ENCODE assay signal across 22 cellular contexts in genomic region chr9:136722969-136723356, GRCh38. TPM values are rescaled to one million over a fixed set of nuclear protein-coding genes. Genes with fewer than 3 reads are reported as not detected.
DNase-seq lines count a peak whose midpoint lies in the region; ATAC-seq and TF ChIP-seq lines count a peak whose summit lies in the region.
"Had no signal": no experiment of that assay in that cellular context is flagged by ENCODE, and none has a peak within 500 bp of the region (broad histone marks: within the 10 kb centered on the region; RNA-seq: fewer than 3 reads in every experiment).

No MANE protein-coding gene starts in this region.

- H3K9me3 Mint-ChIP-seq in stimulated activated effector memory CD8-positive, alpha-beta T cell treated with anti-CD3 and anti-CD28 coated beads, Interleukin-12 subunit alpha, Interleukin-12 subunit beta, amount 100 ng/mL, for 72 hours = no peaks in the 10 kb centered on the region
- H3K9me3 Mint-ChIP-seq: activated T-cell treated with anti-CD3 and anti-CD28 coated beads, Interleukin-2, amount 50 U/mL, for 72 hours had no signal

- no peak for TF ChIP-seq POLR2A in gastroesophageal sphincter (IDR thresholded peaks at IDR 0.05)

- H3K36me3 Mint-ChIP-seq in stimulated activated effector memory CD8-positive, alpha-beta T cell treated with anti-CD3 and anti-CD28 coated beads, Interleukin-12 subunit alpha, Interleukin-12 subunit beta, amount 100 ng/mL, for 72 hours = peaks cover 72% of the 10 kb centered on the region

- no CpG with 5 or more reads among the region's 24 CpGs for WGBS in gastroesophageal sphincter (ENCODE audit: low coverage in 1 of 2), 2 donors

- H3K4me3 Mint-ChIP-seq in stimulated activated effector memory CD8-positive, alpha-beta T cell treated with anti-CD3 and anti-CD28 coated beads, Interleukin-12 subunit alpha, Interleukin-12 subunit beta, amount 100 ng/mL, for 72 hours = no peak overlapping the region
- H3K4me3 Mint-ChIP-seq: activated T-cell treated with anti-CD3 and anti-CD28 coated beads, Interleukin-2, amount 50 U/mL, for 72 hours had no signal

- H3K9me3 ChIP-seq in left ventricle myocardium inferior (replicated peaks) (no peaks in the 10 kb centered on the region), mucosa of descending colon (no peaks in the 10 kb centered on the region), gastroesophageal sphincter (no peaks in the 10 kb centered on the region)

- no peak for TF ChIP-seq EP300 in gastroesophageal sphincter (IDR thresholded peaks at IDR 0.05)

- ATAC-seq in left cardiac atrium = no peak
- ATAC-seq in stimulated activated effector memory CD8-positive, alpha-beta T cell treated with anti-CD3 and anti-CD28 coated beads, Interleukin-12 subunit alpha, Interleukin-12 subunit beta, amount 100 ng/mL, for 72 hours = no peak
- no peak for ATAC-seq in mucosa of descending colon
- no peak for ATAC-seq in gastroesophageal sphincter
- ATAC-seq: activated T-cell treated with anti-CD3 and anti-CD28 coated beads, Interleukin-2, amount 50 U/mL, for 72 hours had no signal

- H3K27ac ChIP-seq in left ventricle myocardium inferior (replicated peaks) (peak overlapping the region; percentile 78), VCaP (peak overlapping the region; percentile 92; the same call in 1 of the 2 replicates), gastroesophageal sphincter (no peak overlapping the region)
- H3K27ac ChIP-seq: GM23248, parathyroid adenoma had no signal

- DNase-seq in left ventricle myocardium inferior (no peak), left cardiac atrium (no peak), HT1080 (ENCODE audit: low read depth) (peak; percentile 53), mucosa of descending colon (no peak), hippocampal formation (lab: John Stamatoyannopoulos, UW) (no peak)
- no peak for DNase-seq in stimulated activated effector memory CD8-positive, alpha-beta T cell treated with anti-CD3 and anti-CD28 coated beads, Interleukin-12 subunit alpha, Interleukin-12 subunit beta, amount 100 ng/mL, for 72 hours (ENCODE audit: low spot score in 2 of 2)
- DNase-seq: activated CD4-positive, alpha-beta T cell treated with anti-CD3 and anti-CD28 coated beads, Interleukin-2, amount 50 U/mL, for 1 hour; activated T-cell treated with anti-CD3 and anti-CD28 coated beads, Interleukin-2, amount 50 U/mL, for 72 hours; AML-193; central memory CD4-positive, alpha-beta T cell; GM23248; NCI-H2029; NCI-H69; SHP77 treated with DMSO at 0.1 percent for 48 hours; small intestine; stimulated activated naive CD4-positive, alpha-beta T cell treated with Interleukin-2 at 50 U/mL for 16 hours had no signal

- intact Hi-C loops in left ventricle myocardium inferior (cut with micrococcal nuclease) = no loop called here
- intact Hi-C loops in left cardiac atrium (cut with DNase I) = loop anchor here in 1 of 2 donors (5.0 kb wide), 1 partner anchor 46 kb away; no protein-coding TSS in a partner anchor
- intact Hi-C loops in mucosa of descending colon (cut with DNase I, micrococcal nuclease) = no loop called here

- H3K4me1 Mint-ChIP-seq in stimulated activated effector memory CD8-positive, alpha-beta T cell treated with anti-CD3 and anti-CD28 coated beads, Interleukin-12 subunit alpha, Interleukin-12 subunit beta, amount 100 ng/mL, for 72 hours = peaks cover 28% of the 10 kb centered on the region

- H3K27me3 ChIP-seq in left ventricle myocardium inferior (ENCODE audit: low read depth) (no peaks in the 10 kb centered on the region), gastroesophageal sphincter (no peaks in the 10 kb centered on the region)

- peaks cover 95% of the 10 kb centered on the region for H3K4me1 ChIP-seq in left ventricle myocardium inferior
- peaks cover 17% of the 10 kb centered on the region for H3K4me1 ChIP-seq in mucosa of descending colon (ENCODE audit: low read depth)
- H3K4me1 ChIP-seq in gastroesophageal sphincter = peaks cover 0 to 91% (median 47%) of the 10 kb centered on the region in 3 donors

- TF ChIP-seq CTCF in left ventricle myocardium inferior (IDR thresholded peaks at IDR 0.05; ENCODE audit: borderline replicate concordance) (no peak), VCaP (conservative IDR thresholded peaks at IDR 0.05) (no peak), mucosa of descending colon (IDR thresholded peaks at IDR 0.05) (no peak), gastroesophageal sphincter (IDR thresholded peaks at IDR 0.05) (no peak)

- H3K4me3 ChIP-seq in left ventricle myocardium inferior = no peak overlapping the region
- no peak overlapping the region for H3K4me3 ChIP-seq in mucosa of descending colon
- H3K4me3 ChIP-seq in gastroesophageal sphincter = no peak overlapping the region
- H3K4me3 ChIP-seq: GM23248 had no signal

- H3K36me3 ChIP-seq in left ventricle myocardium inferior = peaks cover 54% of the 10 kb centered on the region
- H3K36me3 ChIP-seq in mucosa of descending colon (ENCODE audit: low read depth) = no peaks in the 10 kb centered on the region
- H3K36me3 ChIP-seq in gastroesophageal sphincter = peaks cover 0 to 61% of the 10 kb centered on the region in 2 donors

- H3K27ac Mint-ChIP-seq in stimulated activated effector memory CD8-positive, alpha-beta T cell treated with anti-CD3 and anti-CD28 coated beads, Interleukin-12 subunit alpha, Interleukin-12 subunit beta, amount 100 ng/mL, for 72 hours = peak overlapping the region; percentile 43
- H3K27ac Mint-ChIP-seq: activated T-cell treated with anti-CD3 and anti-CD28 coated beads, Interleukin-2, amount 50 U/mL, for 72 hours had no signal

RNA-seq across cellular contexts. Expression of gene DIPK1B, which starts 10.6 kb away (rescaled TPM):
- 21.4 TPM for total RNA-seq in left ventricle myocardium inferior
- total RNA-seq in left cardiac atrium = 10 to 100 TPM; 23.2 to 35.2 TPM
- total RNA-seq in HT1080 (2014; rRNA removed; shearing (Covaris generic)) = 2.4 and 4.5 TPM in 2 replicates
- 0.47 and 0.62 TPM in 2 replicates for polyA plus RNA-seq in HT1080 (2015; cell fraction: cytosol; rRNA removed)
- 0.06 and 0.41 TPM in 2 replicates for polyA plus RNA-seq in HT1080 (2015; cell fraction: nucleus; rRNA removed)
- total RNA-seq in mucosa of descending colon = 1 to 10 TPM; 1.0 to 10.0 (median 2.9) TPM
- total RNA-seq in gastroesophageal sphincter = 10 to 100 TPM in 2 of 4 donors, 1 to 10 TPM in 2; 7.8 to 24.4 (median 11.2) TPM
- total RNA-seq: GM23248 had no signal
- polyA plus RNA-seq: GM23248 had no signal

RNA-seq across cellular contexts. Expression of gene LCN10, which starts 19.8 kb away (rescaled TPM):
- total RNA-seq in left ventricle myocardium inferior (9.6 TPM), left cardiac atrium (10 to 100 TPM in 1 of 2 donors, 1 to 10 TPM in 1; 9.3 to 20.1 TPM), mucosa of descending colon (1 to 10 TPM in 2 of 3 donors, under 1 TPM in 1; 0.12 to 5.1 (median 2.7) TPM), gastroesophageal sphincter (10 to 100 TPM in 2 of 4 donors, 1 to 10 TPM in 2; 3.9 to 16.5 (median 9.9) TPM)
- total RNA-seq in HT1080 (2014; rRNA removed; shearing (Covaris generic)) = not detected in 2 replicates
- polyA plus RNA-seq in HT1080 (2015; cell fraction: cytosol; rRNA removed) = 0.08 TPM in 2 replicates
- not detected in 2 replicates for polyA plus RNA-seq in HT1080 (2015; cell fraction: nucleus; rRNA removed)
- total RNA-seq: GM23248, M059J had no signal
- polyA plus RNA-seq: GM23248 had no signal

RNA-seq across cellular contexts. Expression of gene LCN6, which starts 25.4 kb away (rescaled TPM):
- 14.6 TPM for total RNA-seq in left ventricle myocardium inferior
- 10 to 100 TPM; 18.2 to 51.8 TPM for total RNA-seq in left cardiac atrium
- total RNA-seq in HT1080 (2014; rRNA removed; shearing (Covaris generic)) = not detected in 2 replicates
- polyA plus RNA-seq in HT1080 (2015; cell fraction: cytosol; rRNA removed) = not detected in 2 replicates
- polyA plus RNA-seq in HT1080 (2015; cell fraction: nucleus; rRNA removed) = not detected in 2 replicates
- total RNA-seq in mucosa of descending colon = 1 to 10 TPM; 1.0 to 8.5 (median 4.7) TPM
- total RNA-seq in gastroesophageal sphincter = 10 to 100 TPM; 16.2 to 31.4 (median 22.7) TPM
- total RNA-seq: activated T-cell treated with anti-CD3 and anti-CD28 coated beads, Interleukin-2, amount 50 U/mL, for 72 hours; fibroblast of villous mesenchyme; GM23248; liver; M059J had no signal
- polyA plus RNA-seq: GM23248 had no signal

RNA-seq across cellular contexts. Expression of gene LCN8, which starts 35.1 kb away (rescaled TPM):
- not detected for total RNA-seq in left ventricle myocardium inferior
- not detected for total RNA-seq in left cardiac atrium
- not detected in 2 replicates for total RNA-seq in HT1080 (2014; rRNA removed; shearing (Covaris generic))
- polyA plus RNA-seq in HT1080 (2015; cell fraction: cytosol; rRNA removed) = not detected in 2 replicates
- not detected in 2 replicates for polyA plus RNA-seq in HT1080 (2015; cell fraction: nucleus; rRNA removed)
- not detected for total RNA-seq in mucosa of descending colon
- not detected for total RNA-seq in gastroesophageal sphincter
- total RNA-seq: activated T-cell treated with anti-CD3 and anti-CD28 coated beads, Interleukin-2, amount 50 U/mL, for 72 hours; fibroblast of villous mesenchyme; GM23248; liver; M059J had no signal
- polyA plus RNA-seq: GM23248, liver, small intestine had no signal

RNA-seq across cellular contexts. Expression of gene AGPAT2, which starts 35.7 kb away (rescaled TPM):
- 48.8 TPM for total RNA-seq in left ventricle myocardium inferior
- 100 to 1,000 TPM; 154 TPM for total RNA-seq in left cardiac atrium
- 56.0 and 73.5 TPM in 2 replicates for total RNA-seq in HT1080 (2014; rRNA removed; shearing (Covaris generic))
- 41.2 and 55.8 TPM in 2 replicates for polyA plus RNA-seq in HT1080 (2015; cell fraction: cytosol; rRNA removed)
- polyA plus RNA-seq in HT1080 (2015; cell fraction: nucleus; rRNA removed) = 26.6 and 26.7 TPM in 2 replicates
- total RNA-seq in mucosa of descending colon = 100 to 1,000 TPM; 113 to 296 (median 152) TPM
- 10 to 100 TPM; 28.8 to 43.6 (median 38.4) TPM for total RNA-seq in gastroesophageal sphincter

Comparison
In these comparisons a context has a peak if more than half of its experiments do, and no peak if none do; other contexts are left out.
1. H3K27ac ChIP-seq: peak in left ventricle myocardium inferior (single experiment) and VCaP (single experiment); none in gastroesophageal sphincter (0 of 4).